In genomic region chr12:48681416-48681737, GRCh38 we compare ENCODE assay signal across 8 cellular contexts. TPM values are rescaled to one million over a fixed set of nuclear protein-coding genes. Genes with fewer than 3 reads are reported as not detected.
DNase-seq lines count a peak whose midpoint lies in the region; ATAC-seq, FAIRE-seq and TF ChIP-seq lines count a peak whose summit lies in the region.

No MANE protein-coding gene starts in this region.

- H3K27ac ChIP-seq in MM.1S (ENCODE audit: low read length), result peak overlapping the region; percentile 70; the same call in 1 of the 2 replicates
- H3K27ac ChIP-seq in HepG2 (ENCODE audit: extremely low read length, insufficient read depth, low read length), result peak overlapping the region; percentile 93
- peak overlapping the region; percentile 47 to 93 (median 90) for H3K27ac ChIP-seq in tibial nerve

- peaks cover 56% of the 10 kb centered on the region for H3K79me2 ChIP-seq in MM.1S (ENCODE audit: low read length)
- peaks cover 54% of the 10 kb centered on the region for H3K79me2 ChIP-seq in HepG2 (ENCODE audit: insufficient read depth, low read length)

- POLR2A ChIA-PET in HepG2 (lab: Yijun Ruan, JAX), result interaction anchor here (1.3 to 1.5 kb wide), 3 partner anchors 29 to 108 kb away, joined by 5 to 8 read pairs (median 6); partner anchors contain the start of genes ADCY6 and CCNT1

- WGBS in HepG2 (ENCODE audit: low lambda C conversion rate), result 5% methylated on average over 13 of the region's 13 CpGs
- 1% methylated on average over 13 of the region's 13 CpGs for WGBS in tibial nerve, 2 donors

- intact Hi-C loops in HepG2 (cut with micrococcal nuclease; ENCODE audit: unreplicated experiment), result no loop called here

- BruUV-seq in HepG2 (replicated peaks; lab: Mats Ljungman, UMichigan), result TSS peak; percentile 53

- H3K4me3 ChIP-seq in MM.1S (ENCODE audit: low read length) (peak overlapping the region; percentile 87), bronchial epithelial cell (ENCODE audit: low read depth, low read length) (peak overlapping the region; percentile 87), HepG2 (replicated peaks in 1 of 3; ENCODE audit: insufficient read depth in 1 of 3, low read depth in 2 of 3, low read length in 3 of 3) (peak overlapping the region; percentile 82 to 91 (median 85)), tibial nerve (peak overlapping the region; percentile 86 to 99 (median 94))

- peak overlapping the region; percentile 74 for H3K4me2 ChIP-seq in MM.1S (ENCODE audit: low read depth, low read length)
- peak overlapping the region; percentile 89 for H3K4me2 ChIP-seq in HepG2 (ENCODE audit: low read depth, low read length)

- TF ChIP-seq CTCF in MM.1S (IDR thresholded peaks at IDR 0.05; ENCODE audit: low read length), result no peak
- TF ChIP-seq CTCF in bronchial epithelial cell (IDR thresholded peaks at IDR 0.05; ENCODE audit: insufficient read depth, low read length, severe bottlenecking), result no peak
- no peak for TF ChIP-seq CTCF in HepG2 (CRISPR knock-in tag; IDR thresholded peaks at IDR 0.05)
- TF ChIP-seq CTCF in tibial nerve (IDR thresholded peaks at IDR 0.05), result no peak

- TF ChIP-seq RAD21 in HepG2 (CRISPR knock-in tag; IDR thresholded peaks at IDR 0.05), result no peak

- H3K4me1 ChIP-seq in MM.1S (ENCODE audit: low read length) (peaks cover 21% of the 10 kb centered on the region), HepG2 (ENCODE audit: insufficient read depth, low read length) (peaks cover 41% of the 10 kb centered on the region), tibial nerve (peaks cover 0 to 51% (median 30%) of the 10 kb centered on the region in 4 donors)

- H3K9me2 ChIP-seq in MM.1S (replicated peaks; ENCODE audit: insufficient read depth, low read length), result no peaks in the 10 kb centered on the region

- no peaks in the 10 kb centered on the region for H3F3A ChIP-seq in MM.1S (ENCODE audit: insufficient read depth, low read length)

- TF ChIP-seq EP300 in HepG2 (IDR thresholded peaks at IDR 0.05; ENCODE audit: low read depth in 2 of 2, low read length in 2 of 2), result no peak
- no peak for TF ChIP-seq EP300 in HepG2 (CRISPR knock-in tag; IDR thresholded peaks at IDR 0.05; ENCODE audit: borderline replicate concordance)
- TF ChIP-seq EP300 in tibial nerve (IDR thresholded peaks at IDR 0.05), result no peak

- peak; percentile 2 for ATAC-seq in HepG2

- H3K9me3 ChIP-seq in MM.1S (replicated peaks; ENCODE audit: insufficient read depth, low read length) (no peaks in the 10 kb centered on the region), HepG2 (ENCODE audit: low read length) (no peaks in the 10 kb centered on the region), tibial nerve (no peaks in the 10 kb centered on the region)

- FAIRE-seq in bronchial epithelial cell (lab: Jason Lieb, UNC) (no peak), HepG2 (lab: Jason Lieb, UNC) (no peak)

- TF ChIP-seq POLR2A in HepG2 (IDR thresholded peaks at IDR 0.05; ENCODE audit: insufficient read depth in 1 of 2, low read depth in 2 of 2, low read length in 2 of 2), result no peak
- TF ChIP-seq POLR2A in tibial nerve (IDR thresholded peaks at IDR 0.05), result no peak

- H3K36me3 ChIP-seq in MM.1S (replicated peaks; ENCODE audit: insufficient read depth, low read length) (peaks cover 18% of the 10 kb centered on the region; the same call in 1 of the 2 replicates), bronchial epithelial cell (ENCODE audit: control insufficient read depth, insufficient read depth, low read length) (peaks cover 4% of the 10 kb centered on the region), HepG2 (replicated peaks in 1 of 2; ENCODE audit: control insufficient read depth in 1 of 2, insufficient read depth in 2 of 2, low read length in 2 of 2) (peaks cover 4 to 26% of the 10 kb centered on the region in 2 experiments; a peak in 3 of 5 replicates), tibial nerve (peaks cover 0 to 23% (median 0%) of the 10 kb centered on the region in 3 donors)

- H3K9ac ChIP-seq in MM.1S (ENCODE audit: low read length) (peak overlapping the region; percentile 92), HepG2 (ENCODE audit: insufficient read depth, low read depth, low read length) (peak overlapping the region; percentile 96)

- in situ Hi-C loops in HepG2 (cut with HindIII; ENCODE audit: extremely low pct_ligation_motif_present, low pct_unique_long_range_greater_than_20kb), result no loop called here

- H2AFZ ChIP-seq in MM.1S (ENCODE audit: low read length) (peak overlapping the region; percentile 78; the same call in 1 of the 2 replicates), HepG2 (ENCODE audit: low read length) (no peak overlapping the region)

- H4K20me1 ChIP-seq in MM.1S (ENCODE audit: insufficient read depth, low read length) (peaks cover 4% of the 10 kb centered on the region; the same call in 1 of the 2 replicates), HepG2 (ENCODE audit: insufficient read depth, low read length) (peaks cover 10% of the 10 kb centered on the region; the same call in 1 of the 2 replicates)

- H3K27me3 ChIP-seq in MM.1S (replicated peaks; ENCODE audit: insufficient read depth, low read length), result no peaks in the 10 kb centered on the region
- H3K27me3 ChIP-seq in bronchial epithelial cell (ENCODE audit: control insufficient read depth, insufficient read depth, low read length), result no peaks in the 10 kb centered on the region
- H3K27me3 ChIP-seq in HepG2 (ENCODE audit: control insufficient read depth in 1 of 2, insufficient read depth in 2 of 2, low read length in 2 of 2), result no peaks in the 10 kb centered on the region; a peak in 1 of 5 replicates
- H3K27me3 ChIP-seq in tibial nerve, result no peaks in the 10 kb centered on the region

- CTCF ChIA-PET in HepG2 (lab: Yijun Ruan, JAX; ENCODE audit: low intra/inter-chr PET ratio, low total read pairs), result no interaction called here

- DNase-seq in GM04504 (ENCODE audit: low read depth) (peak; percentile 4), MM.1S (peak; percentile 27), bronchial epithelial cell (ENCODE audit: low read depth) (no peak), HepG2 (ENCODE audit: low spot score) (peak; percentile 12), tibial nerve (ENCODE audit: low spot score in 2 of 2) (peak in 1 of 2 donors; percentile 5), NCI-H2171 treated with DMSO at 0.1 percent for 48 hours (lab: John Stamatoyannopoulos, UW) (no peak), NCI-H1436 treated with DMSO at 0.1 percent for 48 hours (lab: John Stamatoyannopoulos, UW) (no peak)
- DNase-seq in activated effector memory CD4-positive, alpha-beta T cell treated with anti-CD3 and anti-CD28 coated beads, Interleukin-2, amount 50 U/mL, for 16 hours, result no peak

TF ChIP-seq in HepG2, 621 proteins besides CTCF, POLR2A, EP300 and RAD21 (continues in another document):
- TF ChIP-seq KLF13 (CRISPR knock-in tag; IDR thresholded peaks at IDR 0.05), result no peak

RNA-seq across cellular contexts. Expression of gene KANSL2, which starts 0.7 kb away (rescaled TPM):
- total RNA-seq in bronchial epithelial cell, result 52.5 and 70.3 TPM in 2 replicates
- total RNA-seq in HepG2 (2016; rRNA removed; fragmentation: Illumina TruSeq; extraction: Trizol), result 40.1 and 41.3 TPM in 2 replicates
- 11.6 and 13.1 TPM in 2 replicates for total RNA-seq in HepG2 (2016; cell fraction: cytosol; rRNA removed; fragmentation: Illumina TruSeq; extraction: Trizol; ENCODE audit: low read depth)
- total RNA-seq in HepG2 (2016; cell fraction: insoluble cytoplasmic fraction; rRNA removed; fragmentation: Illumina TruSeq; extraction: Trizol), result 39.5 and 40.8 TPM in 2 replicates
- total RNA-seq in HepG2 (2016; cell fraction: membrane; rRNA removed; fragmentation: Illumina TruSeq; extraction: Trizol), result 20.4 and 20.6 TPM in 2 replicates
- total RNA-seq in HepG2 (2016; cell fraction: nucleus; rRNA removed; fragmentation: Illumina TruSeq; extraction: Trizol), result 49.1 and 56.8 TPM in 2 replicates
- 22.0 and 24.1 TPM in 2 replicates for polyA plus RNA-seq in HepG2 (2011; rRNA removed)
- 23.5 and 23.9 TPM in 2 replicates for polyA plus RNA-seq in HepG2 (2011; cell fraction: cytosol; rRNA removed)
- polyA plus RNA-seq in HepG2 (2011; cell fraction: nucleus; rRNA removed), result 38.4 and 46.5 TPM in 2 replicates
- polyA plus RNA-seq in HepG2 (2012), result 17.0 and 17.6 TPM in 2 replicates
- polyA plus RNA-seq in HepG2 (2016; cell fraction: cytosol; fragmentation: Illumina TruSeq; extraction: Trizol; ENCODE audit: low read depth), result 4.1 and 5.1 TPM in 2 replicates
- polyA plus RNA-seq in HepG2 (2016; cell fraction: insoluble cytoplasmic fraction; fragmentation: Illumina TruSeq; extraction: Trizol; ENCODE audit: low read depth), result 26.9 and 31.9 TPM in 2 replicates
- 6.4 and 6.7 TPM in 2 replicates for polyA plus RNA-seq in HepG2 (2016; cell fraction: membrane; fragmentation: Illumina TruSeq; extraction: Trizol; ENCODE audit: low read depth)
- 56.2 and 75.3 TPM in 2 replicates for polyA plus RNA-seq in HepG2 (2016; cell fraction: nucleus; fragmentation: Illumina TruSeq; extraction: Trizol; ENCODE audit: insufficient read depth, low read depth)
- polyA minus RNA-seq in HepG2 (2011; rRNA and poly(A)+ RNA removed; ENCODE audit: low replicate concordance), result 80.5 and 142 TPM in 2 replicates
- polyA minus RNA-seq in HepG2 (2011; cell fraction: cytosol; rRNA and poly(A)+ RNA removed), result 21.1 and 21.6 TPM in 2 replicates
- polyA minus RNA-seq in HepG2 (2011; cell fraction: nucleus; rRNA and poly(A)+ RNA removed), result 102 and 110 TPM in 2 replicates
- 100 to 1,000 TPM in 1 of 4 donors, 10 to 100 TPM in 3; 58.4 to 101 (median 69.4) TPM for total RNA-seq in tibial nerve

RNA-seq across cellular contexts. Expression of gene CCNT1, which starts 35.1 kb away (rescaled TPM):
- total RNA-seq in bronchial epithelial cell, result 24.5 and 28.4 TPM in 2 replicates
- 26.8 and 28.2 TPM in 2 replicates for total RNA-seq in HepG2 (2016; rRNA removed; fragmentation: Illumina TruSeq; extraction: Trizol)
- 1.8 and 2.3 TPM in 2 replicates for total RNA-seq in HepG2 (2016; cell fraction: cytosol; rRNA removed; fragmentation: Illumina TruSeq; extraction: Trizol; ENCODE audit: low read depth)
- total RNA-seq in HepG2 (2016; cell fraction: insoluble cytoplasmic fraction; rRNA removed; fragmentation: Illumina TruSeq; extraction: Trizol), result 26.7 and 27.8 TPM in 2 replicates
- total RNA-seq in HepG2 (2016; cell fraction: membrane; rRNA removed; fragmentation: Illumina TruSeq; extraction: Trizol), result 7.3 and 8.1 TPM in 2 replicates
- total RNA-seq in HepG2 (2016; cell fraction: nucleus; rRNA removed; fragmentation: Illumina TruSeq; extraction: Trizol), result 37.9 and 44.9 TPM in 2 replicates
- polyA plus RNA-seq in HepG2 (2011; rRNA removed), result 15.3 and 18.0 TPM in 2 replicates
- polyA plus RNA-seq in HepG2 (2011; cell fraction: cytosol; rRNA removed), result 6.5 and 9.2 TPM in 2 replicates
- 22.2 and 26.3 TPM in 2 replicates for polyA plus RNA-seq in HepG2 (2011; cell fraction: nucleus; rRNA removed)
- polyA plus RNA-seq in HepG2 (2012), result 8.8 and 11.3 TPM in 2 replicates
- polyA plus RNA-seq in HepG2 (2016; cell fraction: cytosol; fragmentation: Illumina TruSeq; extraction: Trizol; ENCODE audit: low read depth), result 0.57 and 0.90 TPM in 2 replicates
- polyA plus RNA-seq in HepG2 (2016; cell fraction: insoluble cytoplasmic fraction; fragmentation: Illumina TruSeq; extraction: Trizol; ENCODE audit: low read depth), result 6.8 and 7.5 TPM in 2 replicates
- 1.6 and 2.0 TPM in 2 replicates for polyA plus RNA-seq in HepG2 (2016; cell fraction: membrane; fragmentation: Illumina TruSeq; extraction: Trizol; ENCODE audit: low read depth)
- polyA plus RNA-seq in HepG2 (2016; cell fraction: nucleus; fragmentation: Illumina TruSeq; extraction: Trizol; ENCODE audit: insufficient read depth, low read depth), result 36.1 and 37.6 TPM in 2 replicates
- polyA minus RNA-seq in HepG2 (2011; rRNA and poly(A)+ RNA removed; ENCODE audit: low replicate concordance), result 28.4 and 91.5 TPM in 2 replicates
- 20.2 and 20.4 TPM in 2 replicates for polyA minus RNA-seq in HepG2 (2011; cell fraction: cytosol; rRNA and poly(A)+ RNA removed)
- 43.1 and 62.9 TPM in 2 replicates for polyA minus RNA-seq in HepG2 (2011; cell fraction: nucleus; rRNA and poly(A)+ RNA removed)
- 10 to 100 TPM; 21.3 to 32.1 (median 24.9) TPM for total RNA-seq in tibial nerve

Comparison
In these comparisons a context has a peak if more than half of its experiments do, and no peak if none do; other contexts are left out.
1. DNase-seq: peak in GM04504 (single experiment), MM.1S (single experiment) and HepG2 (single experiment); none in bronchial epithelial cell (single experiment), NCI-H2171 treated with DMSO at 0.1 percent for 48 hours (single experiment), NCI-H1436 treated with DMSO at 0.1 percent for 48 hours (single experiment) and activated effector memory CD4-positive, alpha-beta T cell treated with anti-CD3 and anti-CD28 coated beads, Interleukin-2, amount 50 U/mL, for 16 hours (single experiment).
2. Peak in every context shown above with its lines, with median percentiles within 50 percentile points of each other: H3K27ac ChIP-seq and H3K4me3 ChIP-seq.